In genomic region chr3:186502138-186502941, GRCh38 we compare ENCODE assay signal across 13 cellular contexts. TPM values are rescaled to one million over a fixed set of nuclear protein-coding genes. Genes with fewer than 3 reads are reported as not detected.
DNase-seq lines count a peak whose midpoint lies in the region; ATAC-seq, FAIRE-seq and TF ChIP-seq lines count a peak whose summit lies in the region.
"Had no signal": no experiment of that assay in that cellular context is flagged by ENCODE, and none has a peak within 500 bp of the region (broad histone marks: within the 10 kb centered on the region; RNA-seq: fewer than 3 reads in every experiment).

No MANE protein-coding gene starts in this region.

- TF ChIP-seq CTCF in DND-41 (IDR thresholded peaks at IDR 0.05; ENCODE audit: borderline replicate concordance, extremely low read depth, low read length, poor library complexity, severe bottlenecking), result no peak
- TF ChIP-seq CTCF in NB4 (IDR thresholded peaks at IDR 0.05; ENCODE audit: low read depth, low read length), result no peak
- no peak for TF ChIP-seq CTCF in upper lobe of left lung (IDR thresholded peaks at IDR 0.05)

- peaks cover 6 to 17% (median 10%) of the 10 kb centered on the region in 4 donors for H3K4me1 Mint-ChIP-seq in naive thymus-derived CD8-positive, alpha-beta T cell

- peaks cover 0 to 2% (median 0%) of the 10 kb centered on the region in 3 donors for H3K36me3 Mint-ChIP-seq in naive thymus-derived CD8-positive, alpha-beta T cell

- H3K4me3 Mint-ChIP-seq in naive thymus-derived CD8-positive, alpha-beta T cell, result peak overlapping the region in 9 of 10 donors; percentile 22 to 66 (median 60)

- no peaks in the 10 kb centered on the region for H4K20me1 ChIP-seq in DND-41 (ENCODE audit: insufficient read depth, low read length)

- peaks cover 0 to 6% (median 1%) of the 10 kb centered on the region in 5 donors for H3K27me3 Mint-ChIP-seq in naive thymus-derived CD8-positive, alpha-beta T cell

- no peaks in the 10 kb centered on the region for H3K36me3 ChIP-seq in DND-41 (ENCODE audit: insufficient read depth, low read length)
- no peaks in the 10 kb centered on the region for H3K36me3 ChIP-seq in adipocyte (ENCODE audit: control insufficient read depth, insufficient read depth, low read length, severe bottlenecking)
- no peaks in the 10 kb centered on the region for H3K36me3 ChIP-seq in upper lobe of left lung

- peaks cover 7% of the 10 kb centered on the region for H3K27me3 ChIP-seq in DND-41 (ENCODE audit: insufficient read depth, low read length, poor library complexity)
- H3K27me3 ChIP-seq in adipocyte (replicated peaks; ENCODE audit: control insufficient read depth, insufficient read depth, low read length), result peaks cover 50% of the 10 kb centered on the region
- no peaks in the 10 kb centered on the region for H3K27me3 ChIP-seq in upper lobe of left lung

- TF ChIP-seq EP300 in upper lobe of left lung (IDR thresholded peaks at IDR 0.05), result no peak

- no peak for FAIRE-seq in GM12892 (lab: Jason Lieb, UNC)
- FAIRE-seq: bronchial epithelial cell had no signal

- TF ChIP-seq POLR2A in NB4 (IDR thresholded peaks at IDR 0.05; ENCODE audit: extremely low read depth, insufficient read length), result no peak
- no peak for TF ChIP-seq POLR2A in erythroblast (IDR thresholded peaks at IDR 0.05; ENCODE audit: low read length)
- no peak for TF ChIP-seq POLR2A in upper lobe of left lung (IDR thresholded peaks at IDR 0.05)
- TF ChIP-seq POLR2A in GM12892 (IDR thresholded peaks at IDR 0.05; ENCODE audit: low read depth, low read length), result no peak

- H3K4me3 ChIP-seq in DND-41 (ENCODE audit: low read depth in 1 of 2, low read length in 2 of 2), result no peak overlapping the region
- H3K4me3 ChIP-seq in NB4 (ENCODE audit: low read depth, low read length), result peak overlapping the region; percentile 43
- H3K4me3 ChIP-seq in adipocyte (ENCODE audit: low read length), result peak overlapping the region; percentile 5
- H3K4me3 ChIP-seq in upper lobe of left lung, result no peak overlapping the region

- H3K4me2 ChIP-seq in DND-41 (ENCODE audit: insufficient read depth, low read length), result no peak overlapping the region

- POLR2A ChIA-PET in naive thymus-derived CD8-positive, alpha-beta T cell (lab: Charles Lee), result no interaction called here

- H3K27ac ChIP-seq in DND-41 (ENCODE audit: low read length), result no peak overlapping the region
- H3K27ac ChIP-seq in upper lobe of left lung, result no peak overlapping the region

- ATAC-seq in DND-41 (ENCODE audit: insufficient read depth, low read depth), result peak; percentile 74
- peak; percentile 23 to 46 for ATAC-seq in naive thymus-derived CD8-positive, alpha-beta T cell
- no peak for ATAC-seq in upper lobe of left lung (ENCODE audit: low FRiP score in 2 of 2)
- ATAC-seq: esophagus mucosa, sciatic nerve had no signal

- H3K27ac Mint-ChIP-seq in naive thymus-derived CD8-positive, alpha-beta T cell, result peak overlapping the region in 5 of 10 donors; percentile 11 to 61 (median 42)

- H3K9me3 ChIP-seq in DND-41 (ENCODE audit: insufficient read depth, low read length, severe bottlenecking), result no peaks in the 10 kb centered on the region
- H3K9me3 ChIP-seq in adipocyte (ENCODE audit: control insufficient read depth, low read length), result peaks cover 8% of the 10 kb centered on the region
- no peaks in the 10 kb centered on the region for H3K9me3 ChIP-seq in upper lobe of left lung

- WGBS in upper lobe of left lung, 2 donors, result 45 to 80% methylated on average over 2 to 5 of the region's 5 CpGs

- no peak for DNase-seq in DND-41
- DNase-seq in NB4 (ENCODE audit: low read depth), result peak; percentile 91
- DNase-seq in adipocyte (ENCODE audit: low read depth), result no peak
- no peak for DNase-seq in naive thymus-derived CD8-positive, alpha-beta T cell
- DNase-seq in erythroblast (lab: John Stamatoyannopoulos, UW), result no peak
- no peak for DNase-seq in upper lobe of left lung
- no peak for DNase-seq in GM19240 (ENCODE audit: insufficient read length, low spot score)
- DNase-seq in GM12892 (ENCODE audit: insufficient read length), result no peak
- DNase-seq: activated effector memory CD4-positive, alpha-beta T cell treated with Interleukin-2 at 50 U/mL for 16 hours; NCI-H446 had no signal

- H3K79me2 ChIP-seq in DND-41 (ENCODE audit: insufficient read depth, low read length), result no peaks in the 10 kb centered on the region

- H3K9ac ChIP-seq in DND-41 (ENCODE audit: low read depth, low read length) (no peak overlapping the region), adipocyte (ENCODE audit: low read length) (no peak overlapping the region)

- no peak overlapping the region for H2AFZ ChIP-seq in DND-41 (ENCODE audit: low read depth, low read length)

- peaks cover 0 to 13% (median 0%) of the 10 kb centered on the region in 9 donors for H3K9me3 Mint-ChIP-seq in naive thymus-derived CD8-positive, alpha-beta T cell

- H3K4me1 ChIP-seq in DND-41 (ENCODE audit: insufficient read depth, low read length), result no peaks in the 10 kb centered on the region
- H3K4me1 ChIP-seq in adipocyte (ENCODE audit: control insufficient read depth, insufficient read depth, low read length), result peaks cover 5% of the 10 kb centered on the region
- peaks cover 0 to 3% (median 0%) of the 10 kb centered on the region in 4 donors for H3K4me1 ChIP-seq in upper lobe of left lung

RNA-seq across cellular contexts. Expression of gene CRYGS, which starts 41.8 kb away (rescaled TPM):
- total RNA-seq in naive thymus-derived CD8-positive, alpha-beta T cell, result 10 to 100 TPM in 1 of 2 experiments, 1 to 10 TPM in 1; 10.0 to 12.1 TPM
- polyA plus RNA-seq in naive thymus-derived CD8-positive, alpha-beta T cell, result under 1 TPM; 0.24 to 0.43 (median 0.34) TPM
- total RNA-seq in upper lobe of left lung, result 1 to 10 TPM; 2.7 to 9.4 (median 3.2) TPM
- 2.9 TPM for polyA plus RNA-seq in GM12892 (2012; ENCODE audit: missing spikeins)

Comparison
In these comparisons a context has a peak if more than half of its experiments do, and no peak if none do; other contexts are left out.
1. ATAC-seq: peak in DND-41 (single experiment) and naive thymus-derived CD8-positive, alpha-beta T cell (2 of 2); none in upper lobe of left lung (0 of 2).
2. H3K4me3 ChIP-seq: peak in NB4 (single experiment) and adipocyte (single experiment); none in DND-41 (0 of 2) and upper lobe of left lung (0 of 4).